ENCODE assay signal across 8 cellular contexts in the genomic region with DNA sequence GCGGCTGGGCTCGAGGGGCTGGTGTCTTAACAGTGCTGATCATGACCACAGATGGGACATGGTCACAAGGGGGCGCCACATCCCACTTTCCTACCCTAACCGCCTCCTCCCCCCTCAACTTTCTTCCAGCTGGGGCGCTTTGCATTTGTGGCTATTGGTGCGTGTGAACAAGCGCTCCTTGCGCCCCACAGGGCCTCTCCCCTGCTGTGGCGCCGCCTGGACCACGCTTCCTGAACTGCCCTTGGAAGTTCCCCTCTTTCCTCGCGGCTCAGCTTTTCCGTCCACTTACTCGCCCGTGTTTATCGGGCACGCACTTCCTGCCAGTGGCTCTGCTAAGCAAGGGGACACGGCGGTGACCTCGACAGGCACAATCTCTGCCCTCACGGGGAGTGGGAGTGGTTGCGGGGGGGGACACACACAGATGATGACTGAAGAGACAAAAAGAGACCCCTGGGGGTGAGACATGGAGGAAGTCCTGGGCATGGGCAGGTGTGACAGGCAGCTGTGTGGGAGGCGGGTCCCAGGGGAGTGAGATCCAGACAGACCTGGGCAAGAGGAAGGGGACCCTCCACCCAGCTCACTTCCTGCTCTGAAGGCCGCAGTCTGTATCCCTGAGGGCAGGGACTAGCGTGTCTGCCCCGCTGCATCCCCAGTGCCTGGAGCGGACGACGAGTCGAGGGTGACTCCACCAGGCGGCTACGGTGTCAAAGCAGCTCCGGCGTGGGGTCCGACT. TPM values are rescaled to one million over a fixed set of nuclear protein-coding genes. Genes with fewer than 3 reads are reported as not detected.
A peak's percentile ranks its signal among the peaks of the same experiment; 100 is the strongest.
DNase-seq lines count a peak whose midpoint lies in the region; ATAC-seq and TF ChIP-seq lines count a peak whose summit lies in the region.

No MANE protein-coding gene starts in this region.

- peak overlapping the region; percentile 81 for H3K4me2 ChIP-seq in PC-3 (ENCODE audit: low read length)

- H3K4me1 ChIP-seq in PC-3 (ENCODE audit: insufficient read depth, low read length) = no peaks in the 10 kb centered on the region; the same call in 1 of the 2 replicates

- H3K9ac ChIP-seq in PC-3 (ENCODE audit: low read length) = no peak overlapping the region

- no TSS peak for BruUV-seq in PC-3 (replicated peaks; lab: Mats Ljungman, UMichigan)

- H3K9me3 Mint-ChIP-seq in neural crest cell = no peaks in the 10 kb centered on the region

- DNase-seq in AG20443 (ENCODE audit: low spot score) (peak; percentile 91), PC-3 (peak; percentile 59), activated T-helper 1 cell treated with Interleukin-2 at 50 U/mL for 16 hours (ENCODE audit: low read depth) (peak; percentile 37), fibroblast of the aortic adventitia (ENCODE audit: low read depth) (peak; percentile 81), neural crest cell (ENCODE audit: low read depth, low spot score) (peak; percentile 82)
- DNase-seq in stimulated activated naive CD8-positive, alpha-beta T cell treated with anti-CD3 and anti-CD28 coated beads, Interleukin-15, Interleukin-2, amounts not matched to agents 100 U/mL and 50 U/mL, for 24 hours = peak; percentile 84

- H3F3A ChIP-seq in PC-3 (ENCODE audit: low read length, unreplicated experiment) = peaks cover 4% of the 10 kb centered on the region

- peak; percentile 71 for ATAC-seq in GM19043 (IDR thresholded peaks at IDR 0.05; ENCODE audit: low read depth, unreplicated experiment)
- ATAC-seq in HG03571 (IDR thresholded peaks at IDR 0.05; ENCODE audit: unreplicated experiment) = peak; percentile 73
- peak; percentile 53 for ATAC-seq in PC-3
- peak; percentile 71 for ATAC-seq in stimulated activated naive CD8-positive, alpha-beta T cell treated with anti-CD3 and anti-CD28 coated beads, Interleukin-15, Interleukin-2, amounts not matched to agents 100 U/mL and 50 U/mL, for 24 hours

- H4K20me1 ChIP-seq in PC-3 (ENCODE audit: low read length) = peaks cover 14% of the 10 kb centered on the region; the same call in 1 of the 2 replicates

- no peaks in the 10 kb centered on the region for H3K79me2 ChIP-seq in PC-3 (ENCODE audit: low read length)

- CTCF ChIA-PET in PC-3 (lab: Charles Lee) = interaction anchor here (0.6 to 1.7 kb wide), 3 partner anchors 91 to 693 kb away, joined by 9 to 10 read pairs (median 10); no protein-coding TSS in a partner anchor

- peak overlapping the region; percentile 71 for H2AFZ ChIP-seq in PC-3 (ENCODE audit: low read length)

- no peaks in the 10 kb centered on the region for H3K9me2 ChIP-seq in PC-3 (replicated peaks; ENCODE audit: low read length)

- H3K27ac ChIP-seq in PC-3 (ENCODE audit: low read length) = no peak overlapping the region

- POLR2A ChIA-PET in PC-3 (lab: Charles Lee; ENCODE audit: unreplicated experiment) = no interaction called here

- peak overlapping the region; percentile 81 for H3K4me3 Mint-ChIP-seq in neural crest cell

- intact Hi-C loops in PC-3 (cut with micrococcal nuclease) = loop anchor here (1.0 kb wide), 1 partner anchor 91 kb away; no protein-coding TSS in a partner anchor

- peaks cover 19% of the 10 kb centered on the region for H3K27me3 Mint-ChIP-seq in neural crest cell (ENCODE audit: low read depth)

- TF ChIP-seq CTCF in PC-3 (conservative IDR thresholded peaks at IDR 0.05; ENCODE audit: low read depth, low read length) (peak; percentile 63), fibroblast of the aortic adventitia (IDR thresholded peaks at IDR 0.05; ENCODE audit: insufficient read depth, low read length) (peak; percentile 58), neural crest cell (conservative IDR thresholded peaks at IDR 0.05) (peak; percentile 71)

- H3K4me1 Mint-ChIP-seq in neural crest cell = peaks cover 10% of the 10 kb centered on the region

- H3K27me3 ChIP-seq in PC-3 (ENCODE audit: low read length) = no peaks in the 10 kb centered on the region

- H3K4me3 ChIP-seq in PC-3 (ENCODE audit: low read length) (peak overlapping the region; percentile 53), fibroblast of the aortic adventitia (ENCODE audit: low read depth, low read length) (peak overlapping the region; percentile 61)

- H3K36me3 Mint-ChIP-seq in neural crest cell (ENCODE audit: low read depth) = no peaks in the 10 kb centered on the region

- no peaks in the 10 kb centered on the region for H3K9me3 ChIP-seq in PC-3 (ENCODE audit: low read length)

- H3K36me3 ChIP-seq in PC-3 (ENCODE audit: low read depth, low read length) = peaks cover 8% of the 10 kb centered on the region; the same call in 1 of the 2 replicates

- peak overlapping the region; percentile 10 for H3K27ac Mint-ChIP-seq in neural crest cell (ENCODE audit: unreplicated experiment)

RNA-seq across cellular contexts. Expression of gene ZNF787, which starts 40.3 kb away (rescaled TPM):
- total RNA-seq in PC-3 (2014; rRNA removed) (111 and 185 TPM in 2 replicates), fibroblast of the aortic adventitia (ENCODE audit: low replicate concordance) (8.5 and 15.9 TPM in 2 replicates), neural crest cell (47.7 and 48.1 TPM in 2 replicates)

Comparison
In these comparisons a context has a peak if more than half of its experiments do, and no peak if none do; other contexts are left out.
1. DNase-seq: peak in every context shown above with its lines; median percentile 91 in AG20443; 84 in stimulated activated naive CD8-positive, alpha-beta T cell treated with anti-CD3 and anti-CD28 coated beads, Interleukin-15, Interleukin-2, amounts not matched to agents 100 U/mL and 50 U/mL, for 24 hours; 82 in neural crest cell; 81 in fibroblast of the aortic adventitia; 59 in PC-3; 37 in activated T-helper 1 cell treated with Interleukin-2 at 50 U/mL for 16 hours.